In the genomic region with DNA sequence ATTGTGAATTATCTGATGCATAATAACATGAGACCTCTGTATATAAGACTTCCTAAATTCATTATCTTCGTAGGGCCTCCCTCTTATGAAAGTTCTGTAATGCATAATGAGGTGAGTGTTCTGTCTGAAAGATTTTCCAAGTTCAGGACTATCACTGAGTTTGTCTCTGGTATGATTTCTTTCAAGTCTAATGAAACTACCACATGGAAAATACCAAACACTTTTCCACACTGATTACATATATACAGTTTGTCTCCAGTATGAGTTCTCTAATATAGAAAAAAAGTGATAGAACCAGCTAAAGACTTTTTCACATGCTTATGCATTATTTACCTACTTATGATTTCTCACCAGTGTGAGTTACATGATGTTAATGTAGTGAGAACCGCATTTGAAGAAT, we compare ENCODE assay signal across 1 cellular context.
TF ChIP-seq lines count a peak whose summit lies in the region.

No MANE protein-coding gene starts in this region.

TF ChIP-seq in HEK293, 187 proteins besides CTCF, POLR2A, EP300 and RAD21 (continued from another document):
- TF ChIP-seq SCRT1 (tag by site-specific recombination; IDR thresholded peaks at IDR 0.05; ENCODE audit: borderline replicate concordance) (no peak), ZNF132 (tag by site-specific recombination; IDR thresholded peaks at IDR 0.05; ENCODE audit: borderline replicate concordance) (no peak)
